ENCODE assay signal across 17 cellular contexts in the genomic region with DNA sequence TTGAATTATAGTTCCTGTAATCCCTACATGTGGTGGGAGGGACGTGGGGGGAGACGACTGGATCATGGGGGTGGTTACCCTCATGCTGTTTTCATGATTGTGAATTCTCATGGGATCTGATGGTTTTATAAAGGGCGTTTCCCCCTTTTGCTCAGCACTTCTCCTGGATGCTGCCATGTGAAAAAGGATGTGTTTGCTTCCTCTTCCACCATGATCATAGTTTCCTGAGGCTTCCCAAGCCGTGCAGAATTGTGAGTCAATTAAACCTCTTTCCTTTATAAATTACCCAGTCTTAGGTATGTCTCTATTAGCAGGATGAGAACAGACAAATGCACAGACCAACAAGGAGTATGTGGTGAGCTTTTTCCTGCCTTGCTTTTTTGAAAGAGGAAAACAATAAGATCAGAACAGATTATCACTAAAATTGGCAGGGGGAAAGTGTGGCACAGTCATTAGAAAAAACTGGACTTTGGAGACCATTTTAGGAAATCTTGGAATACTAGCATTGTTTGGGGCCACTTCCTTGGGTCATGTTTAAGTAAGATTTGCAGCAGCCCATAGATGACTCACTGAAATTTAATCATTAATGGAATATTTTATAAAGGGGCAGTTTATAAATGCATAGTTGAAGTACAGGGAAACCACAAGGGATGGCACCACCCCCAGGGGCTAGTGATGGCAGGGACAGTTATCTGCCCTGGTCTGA.
A peak's percentile ranks its signal among the peaks of the same experiment; 100 is the strongest.
DNase-seq lines count a peak whose midpoint lies in the region; ATAC-seq, FAIRE-seq and TF ChIP-seq lines count a peak whose summit lies in the region.
"Had no signal": no experiment of that assay in that cellular context is flagged by ENCODE, and none has a peak within 500 bp of the region (broad histone marks: within the 10 kb centered on the region; RNA-seq: fewer than 3 reads in every experiment).

No MANE protein-coding gene starts in this region.

- no peak overlapping the region for H3K4me3 Mint-ChIP-seq in type B pancreatic cell
- H3K4me3 Mint-ChIP-seq: CD14-positive monocyte had no signal

- no peaks in the 10 kb centered on the region for H3K79me2 ChIP-seq in Karpas-422 (ENCODE audit: low read length)
- no peaks in the 10 kb centered on the region for H3K79me2 ChIP-seq in endothelial cell of umbilical vein (ENCODE audit: control insufficient read depth, insufficient read depth, low read length)

- peaks cover 9% of the 10 kb centered on the region for H3K27me3 Mint-ChIP-seq in type B pancreatic cell

- no peak overlapping the region for H3K9ac ChIP-seq in BLaER1 treated with 17β-estradiol and CSF1 and Interleukin-3, amounts not matched to agents 10 nM and 100 nM
- no peak overlapping the region for H3K9ac ChIP-seq in Karpas-422 (ENCODE audit: low read length)
- H3K9ac ChIP-seq in endothelial cell of umbilical vein (replicated peaks; ENCODE audit: extremely low read depth, insufficient read depth, low read length) = no peak overlapping the region

- no peaks in the 10 kb centered on the region for H4K20me1 ChIP-seq in BLaER1 treated with 17β-estradiol and CSF1 and Interleukin-3, amounts not matched to agents 10 nM and 100 nM
- H4K20me1 ChIP-seq in Karpas-422 (ENCODE audit: insufficient read depth, low read depth, low read length) (no peaks in the 10 kb centered on the region), endothelial cell of umbilical vein (replicated peaks; ENCODE audit: control insufficient read depth, extremely low read depth, insufficient read depth, low read length) (no peaks in the 10 kb centered on the region)

- intact Hi-C loops in endothelial cell of umbilical vein (cut with micrococcal nuclease) = loop anchor here (1.0 kb wide), 4 partner anchors 17 to 90 kb away; no protein-coding TSS in a partner anchor

- H3K4me1 Mint-ChIP-seq in type B pancreatic cell (ENCODE audit: unreplicated experiment) = no peaks in the 10 kb centered on the region
- H3K4me1 Mint-ChIP-seq: CD14-positive monocyte had no signal

- TSS peak; percentile 90 for BruUV-seq in endothelial cell of umbilical vein (replicated peaks; lab: Mats Ljungman, UMichigan)

- CTCF ChIA-PET in endothelial cell of umbilical vein (lab: Charles Lee) = interaction anchor here (1.4 kb wide), 1 partner anchor 22 kb away, joined by 3 read pairs; no protein-coding TSS in a partner anchor

- no peak overlapping the region for H3K4me3 ChIP-seq in BLaER1 treated with 17β-estradiol and CSF1 and Interleukin-3, amounts not matched to agents 10 nM and 100 nM
- H3K4me3 ChIP-seq in Karpas-422 (ENCODE audit: low read length) (no peak overlapping the region), endothelial cell of umbilical vein (replicated peaks in 1 of 3; ENCODE audit: insufficient read depth in 1 of 3, low read depth in 1 of 3, low read length in 3 of 3) (no peak overlapping the region)

- no peaks in the 10 kb centered on the region for H3K36me3 ChIP-seq in BLaER1 treated with 17β-estradiol and CSF1 and Interleukin-3, amounts not matched to agents 10 nM and 100 nM
- H3K36me3 ChIP-seq in Karpas-422 (ENCODE audit: insufficient read depth, low read length) (no peaks in the 10 kb centered on the region), endothelial cell of umbilical vein (ENCODE audit: control insufficient read depth in 2 of 2, extremely low read depth in 1 of 2, insufficient read depth in 2 of 2, low read length in 2 of 2) (no peaks in the 10 kb centered on the region)

- TF ChIP-seq CTCF in endothelial cell of umbilical vein (IDR thresholded peaks at IDR 0.05; ENCODE audit: extremely low read depth in 1 of 2, insufficient read depth in 1 of 2, low read depth in 1 of 2, low read length in 2 of 2) (no peak), type B pancreatic cell (conservative IDR thresholded peaks at IDR 0.05) (no peak)

- H3K9me2 ChIP-seq in Karpas-422 (replicated peaks; ENCODE audit: insufficient read depth, low read length) = no peaks in the 10 kb centered on the region

- TF ChIP-seq POLR2A in endothelial cell of umbilical vein (IDR thresholded peaks at IDR 0.05; ENCODE audit: low read depth, low read length) = no peak

- no peak for DNase-seq in Karpas-422
- DNase-seq in endothelial cell of umbilical vein (ENCODE audit: low read depth, low spot score) = peak; percentile 88
- peak; percentile 26 to 75 for DNase-seq in lung microvascular endothelial cell (ENCODE audit: low read depth in 2 of 2)
- no peak for DNase-seq in type B pancreatic cell (ENCODE audit: extremely low spot score, unreplicated experiment)
- no peak for DNase-seq in activated CD4-positive, alpha-beta T cell treated with anti-CD3 and anti-CD28 coated beads, Interleukin-2, amount 50 U/mL, for 48 hours
- DNase-seq in GM03348 (ENCODE audit: low spot score) = no peak
- DNase-seq: KBM-7, NCI-H1436 treated with DMSO at 0.1 percent for 48 hours, NCI-H2081 treated with DMSO at 0.1 percent for 48 hours, NCI-H510A, NCI-H774 had no signal

- H3K27me3 ChIP-seq in BLaER1 treated with 17β-estradiol and CSF1 and Interleukin-3, amounts not matched to agents 10 nM and 100 nM = peaks cover 0 to 58% (median 0%) of the 10 kb centered on the region in 11 experiments; a peak in 6 of 22 replicates
- H3K27me3 ChIP-seq in Karpas-422 (ENCODE audit: low read length) (no peaks in the 10 kb centered on the region), endothelial cell of umbilical vein (ENCODE audit: control insufficient read depth in 2 of 2, insufficient read depth in 2 of 2, low read length in 2 of 2) (no peaks in the 10 kb centered on the region)

- H3K9me3 ChIP-seq in BLaER1 treated with 17β-estradiol and CSF1 and Interleukin-3, amounts not matched to agents 10 nM and 100 nM (replicated peaks in 1 of 11) = peaks cover 17 to 37% (median 26%) of the 10 kb centered on the region in 11 experiments
- no peaks in the 10 kb centered on the region; the same call in 1 of the 2 replicates for H3K9me3 ChIP-seq in Karpas-422 (ENCODE audit: low read length)
- H3K9me3 ChIP-seq in endothelial cell of umbilical vein (replicated peaks; ENCODE audit: control insufficient read depth, insufficient read depth, low read length) = no peaks in the 10 kb centered on the region

- no peaks in the 10 kb centered on the region for H3K36me3 Mint-ChIP-seq in type B pancreatic cell
- H3K36me3 Mint-ChIP-seq: CD14-positive monocyte had no signal

- peak overlapping the region; percentile 32; the same call in 1 of the 2 replicates for H2AFZ ChIP-seq in Karpas-422 (ENCODE audit: low read length)
- H2AFZ ChIP-seq in endothelial cell of umbilical vein (ENCODE audit: low read depth, low read length) = peak overlapping the region; percentile 31

- dilution Hi-C loops in endothelial cell of umbilical vein (cut with MboI; ENCODE audit: extremely low pct_ligation_motif_present, low sequenced_read_pairs) = no loop called here

- H3K9me1 ChIP-seq in endothelial cell of umbilical vein (replicated peaks; ENCODE audit: control insufficient read depth, extremely low read depth, insufficient read depth, low read length) = no peaks in the 10 kb centered on the region

- POLR2A ChIA-PET in endothelial cell of umbilical vein (lab: Charles Lee) = interaction anchor here (0.6 to 1.0 kb wide), 2 partner anchors 42 to 85 kb away, joined by 3 read pairs; no protein-coding TSS in a partner anchor

- peak overlapping the region in 7 of 11 experiments; percentile 4 to 34 (median 19); a peak in 10 of 22 replicates for H3K4me2 ChIP-seq in BLaER1 treated with 17β-estradiol and CSF1 and Interleukin-3, amounts not matched to agents 10 nM and 100 nM
- H3K4me2 ChIP-seq in Karpas-422 (ENCODE audit: low read depth, low read length, poor library complexity, severe bottlenecking) (no peak overlapping the region), endothelial cell of umbilical vein (ENCODE audit: insufficient read depth, low read length) (peak overlapping the region; percentile 33)

- H3K27ac Mint-ChIP-seq in type B pancreatic cell = no peak overlapping the region
- H3K27ac Mint-ChIP-seq: CD14-positive monocyte had no signal

- peaks cover 0 to 14% (median 8%) of the 10 kb centered on the region in 10 experiments; a peak in 11 of 20 replicates for H3K4me1 ChIP-seq in BLaER1 treated with 17β-estradiol and CSF1 and Interleukin-3, amounts not matched to agents 10 nM and 100 nM
- H3K4me1 ChIP-seq in Karpas-422 (ENCODE audit: low read length) = peaks cover 18% of the 10 kb centered on the region
- peaks cover 23% of the 10 kb centered on the region for H3K4me1 ChIP-seq in endothelial cell of umbilical vein (ENCODE audit: control insufficient read depth, extremely low read depth, insufficient read depth, low read length)

- no peaks in the 10 kb centered on the region for H3K9me3 Mint-ChIP-seq in type B pancreatic cell

- no peak overlapping the region for H3K27ac ChIP-seq in BLaER1 treated with 17β-estradiol and CSF1 and Interleukin-3, amounts not matched to agents 10 nM and 100 nM
- H3K27ac ChIP-seq in Karpas-422 (ENCODE audit: low read length) (no peak overlapping the region), endothelial cell of umbilical vein (ENCODE audit: insufficient read depth, low read depth, low read length) (peak overlapping the region; percentile 62)
- H3K27ac ChIP-seq: RWPE1 had no signal

- ATAC-seq in HG03025 (IDR thresholded peaks at IDR 0.05; ENCODE audit: low FRiP score, unreplicated experiment) = no peak

- peak; percentile 92 for FAIRE-seq in endothelial cell of umbilical vein (lab: Jason Lieb, UNC)
- FAIRE-seq: A204.1, H54 had no signal

TF ChIP-seq in endothelial cell of umbilical vein, 7 proteins besides CTCF, POLR2A, EP300 and RAD21:
- TF ChIP-seq GATA2 (IDR thresholded peaks at IDR 0.05; ENCODE audit: insufficient read depth, insufficient read length, low read depth, low read length) (peak; percentile 89), JUN (IDR thresholded peaks at IDR 0.05; ENCODE audit: borderline replicate concordance, insufficient read depth, insufficient read length, low read depth) (peak; percentile 45), EZH2 (IDR thresholded peaks at IDR 0.05; ENCODE audit: borderline replicate concordance, low read depth, low read length, severe bottlenecking) (no peak), FOS (IDR thresholded peaks at IDR 0.05; ENCODE audit: borderline replicate concordance, insufficient read depth, low read length) (peak; percentile 82)

Comparison
In these comparisons a context has a peak if more than half of its experiments do, and no peak if none do; other contexts are left out.
1. DNase-seq: peak in endothelial cell of umbilical vein (single experiment) and lung microvascular endothelial cell (2 of 2); none in Karpas-422 (single experiment), type B pancreatic cell (single experiment), activated CD4-positive, alpha-beta T cell treated with anti-CD3 and anti-CD28 coated beads, Interleukin-2, amount 50 U/mL, for 48 hours (0 of 2) and GM03348 (single experiment).